ENCODE assay signal across 18 cellular contexts in the genomic region with DNA sequence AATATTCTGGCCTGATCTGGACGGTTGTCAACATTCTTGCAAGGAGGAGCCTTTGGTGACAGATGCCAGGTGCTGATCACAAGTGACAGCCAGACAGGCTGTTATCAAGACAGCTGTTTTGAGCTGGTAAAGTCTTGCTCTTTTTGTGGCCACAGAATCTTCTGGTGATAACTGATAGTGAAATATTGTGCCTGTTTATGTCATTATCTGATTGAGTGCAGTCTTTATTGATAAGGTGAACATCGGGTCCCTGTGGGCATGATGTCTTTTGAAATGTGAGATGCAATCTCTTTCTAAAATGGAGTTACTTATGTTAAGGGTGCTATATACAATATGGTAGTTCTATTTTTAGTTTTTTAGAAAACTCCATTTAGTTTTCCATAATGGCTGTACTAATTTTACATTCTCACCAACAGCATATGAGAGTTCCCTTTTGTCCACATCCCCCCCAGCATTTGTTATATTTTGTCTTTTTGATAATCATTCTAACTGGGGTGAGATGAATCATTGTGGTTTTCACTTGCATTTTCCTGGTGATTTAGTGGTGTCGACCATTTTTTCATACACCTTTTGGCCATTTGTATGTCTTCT. TPM values are rescaled to one million over a fixed set of nuclear protein-coding genes. Genes with fewer than 3 reads are reported as not detected.
DNase-seq lines count a peak whose midpoint lies in the region; ATAC-seq and TF ChIP-seq lines count a peak whose summit lies in the region.
"Had no signal": no experiment of that assay in that cellular context is flagged by ENCODE, and none has a peak within 500 bp of the region (broad histone marks: within the 10 kb centered on the region; RNA-seq: fewer than 3 reads in every experiment).

No MANE protein-coding gene starts in this region.

- H3K27ac Mint-ChIP-seq in naive thymus-derived CD4-positive, alpha-beta T cell: peak overlapping the region in 1 of 9 donors; percentile 32
- H3K27ac Mint-ChIP-seq: CD8-positive, alpha-beta T cell had no signal

- H3K36me3 Mint-ChIP-seq in naive thymus-derived CD4-positive, alpha-beta T cell: peaks cover 18 to 66% (median 54%) of the 10 kb centered on the region in 5 donors

- intact Hi-C loops in left ventricle myocardium inferior (cut with micrococcal nuclease): no loop called here
- intact Hi-C loops in naive thymus-derived CD4-positive, alpha-beta T cell (cut with micrococcal nuclease): no loop called here

- TF ChIP-seq CTCF in cardiac muscle cell (IDR thresholded peaks at IDR 0.05; ENCODE audit: low read depth, low read length): no peak
- no peak for TF ChIP-seq CTCF in left ventricle myocardium inferior (IDR thresholded peaks at IDR 0.05; ENCODE audit: borderline replicate concordance)

- H3K27me3 Mint-ChIP-seq in naive thymus-derived CD4-positive, alpha-beta T cell: no peaks in the 10 kb centered on the region
- H3K27me3 Mint-ChIP-seq: IgD-negative memory B cell had no signal

- ATAC-seq in naive thymus-derived CD4-positive, alpha-beta T cell: no peak
- no peak for ATAC-seq in HG03354 (IDR thresholded peaks at IDR 0.05; ENCODE audit: poor library complexity, severe bottlenecking, unreplicated experiment)
- ATAC-seq: CD8-positive, alpha-beta T cell; left colon had no signal

- H3K9me3 ChIP-seq in cardiac muscle cell (ENCODE audit: low read depth) (no peaks in the 10 kb centered on the region), left ventricle myocardium inferior (replicated peaks) (peaks cover 6% of the 10 kb centered on the region)
- no peaks in the 10 kb centered on the region for H3K9me3 ChIP-seq in naive thymus-derived CD4-positive, alpha-beta T cell (ENCODE audit: control insufficient read depth in 2 of 3, low read length in 3 of 3)

- POLR2A ChIA-PET in naive thymus-derived CD4-positive, alpha-beta T cell (lab: Charles Lee): no interaction called here

- no peaks in the 10 kb centered on the region for H3K27me3 ChIP-seq in cardiac muscle cell
- H3K27me3 ChIP-seq in left ventricle myocardium inferior (ENCODE audit: low read depth): no peaks in the 10 kb centered on the region
- no peaks in the 10 kb centered on the region for H3K27me3 ChIP-seq in naive thymus-derived CD4-positive, alpha-beta T cell (ENCODE audit: control insufficient read depth in 2 of 2, insufficient read depth in 2 of 2, low read length in 2 of 2)

- H3K4me3 ChIP-seq in cardiac muscle cell (no peak overlapping the region), left ventricle myocardium inferior (no peak overlapping the region)
- H3K4me3 ChIP-seq in naive thymus-derived CD4-positive, alpha-beta T cell (ENCODE audit: low read length): no peak overlapping the region
- H3K4me3 ChIP-seq: smooth muscle cell had no signal

- DNase-seq in cardiac muscle cell (ENCODE audit: low read depth in 1 of 2, low spot score in 1 of 2): peak in 1 of 2 donors; percentile 7
- DNase-seq in left ventricle myocardium inferior: no peak
- DNase-seq in RPMI7951 (ENCODE audit: low read depth): peak; percentile 58
- no peak for DNase-seq in epithelial cell of prostate (ENCODE audit: low read depth, low spot score)
- DNase-seq in naive thymus-derived CD4-positive, alpha-beta T cell: no peak
- no peak for DNase-seq in NCI-H1694 (lab: John Stamatoyannopoulos, UW)
- DNase-seq in NCI-H2107 (lab: John Stamatoyannopoulos, UW): no peak
- DNase-seq: activated naive CD4-positive, alpha-beta T cell treated with anti-CD3 and anti-CD28 coated beads, Interleukin-2, amount 50 U/mL, for 16 hours; CD8-positive, alpha-beta T cell; effector CD4-positive, alpha-beta T cell; hypothalamus; left colon; NCI-H446 treated with DMSO at 0.1 percent for 48 hours; stimulated activated naive CD4-positive, alpha-beta T cell treated with Interleukin-2 at 50 U/mL for 16 hours had no signal

- H3K4me1 Mint-ChIP-seq in naive thymus-derived CD4-positive, alpha-beta T cell: peaks cover 36 to 83% (median 70%) of the 10 kb centered on the region in 7 donors

- CTCF ChIA-PET in naive thymus-derived CD4-positive, alpha-beta T cell (lab: Charles Lee): no interaction called here

- peaks cover 0 to 12% (median 7%) of the 10 kb centered on the region in 11 donors for H3K9me3 Mint-ChIP-seq in naive thymus-derived CD4-positive, alpha-beta T cell

- H3K36me3 ChIP-seq in cardiac muscle cell: no peaks in the 10 kb centered on the region
- peaks cover 20% of the 10 kb centered on the region for H3K36me3 ChIP-seq in left ventricle myocardium inferior
- H3K36me3 ChIP-seq in naive thymus-derived CD4-positive, alpha-beta T cell (ENCODE audit: control insufficient read depth in 2 of 3, insufficient read depth in 3 of 3, low read length in 3 of 3): no peaks in the 10 kb centered on the region

- H3K4me3 Mint-ChIP-seq in naive thymus-derived CD4-positive, alpha-beta T cell: peak overlapping the region in 2 of 10 donors; percentile 4 to 11
- H3K4me3 Mint-ChIP-seq: CD8-positive, alpha-beta T cell had no signal

- H3K27ac ChIP-seq in cardiac muscle cell (peak overlapping the region; percentile 73), left ventricle myocardium inferior (replicated peaks) (no peak overlapping the region), epithelial cell of prostate (peak overlapping the region; percentile 39)
- no peak overlapping the region for H3K27ac ChIP-seq in naive thymus-derived CD4-positive, alpha-beta T cell (ENCODE audit: low read depth, low read length)
- H3K27ac ChIP-seq: VCaP had no signal

- H3K4me1 ChIP-seq in cardiac muscle cell (ENCODE audit: low read depth): peaks cover 5% of the 10 kb centered on the region
- peaks cover 19% of the 10 kb centered on the region for H3K4me1 ChIP-seq in left ventricle myocardium inferior
- H3K4me1 ChIP-seq in naive thymus-derived CD4-positive, alpha-beta T cell (ENCODE audit: control insufficient read depth in 2 of 2, insufficient read depth in 2 of 2, low read length in 2 of 2): no peaks in the 10 kb centered on the region

RNA-seq across cellular contexts. Expression of a gene that starts 10.7 kb away (rescaled TPM):
- total RNA-seq in cardiac muscle cell: 19.9 and 51.2 TPM in 2 replicates
- polyA plus RNA-seq in cardiac muscle cell: 36.6 and 46.4 TPM in 2 replicates
- total RNA-seq in left ventricle myocardium inferior: 34.7 TPM
- 17.8 and 40.0 TPM in 2 replicates for total RNA-seq in RPMI7951 (2014; rRNA removed; shearing (Covaris generic))
- total RNA-seq in naive thymus-derived CD4-positive, alpha-beta T cell: 10 to 100 TPM; 21.1 to 42.3 (median 26.4) TPM
- 10 to 100 TPM; 25.2 to 56.3 TPM for polyA plus RNA-seq in naive thymus-derived CD4-positive, alpha-beta T cell

RNA-seq across cellular contexts. Expression of a gene that starts 10.8 kb away (rescaled TPM):
- 44.9 and 49.6 TPM in 2 replicates for total RNA-seq in cardiac muscle cell
- polyA plus RNA-seq in cardiac muscle cell: 145 and 157 TPM in 2 replicates
- total RNA-seq in left ventricle myocardium inferior: 76.4 TPM
- total RNA-seq in RPMI7951 (2014; rRNA removed; shearing (Covaris generic)): 116 and 132 TPM in 2 replicates
- total RNA-seq in naive thymus-derived CD4-positive, alpha-beta T cell: 10 to 100 TPM; 21.2 to 36.7 (median 25.0) TPM
- 100 to 1,000 TPM in 1 of 2 donors, 10 to 100 TPM in 1; 98.8 to 110 TPM for polyA plus RNA-seq in naive thymus-derived CD4-positive, alpha-beta T cell

Comparison
In these comparisons a context has a peak if more than half of its experiments do, and no peak if none do; other contexts are left out.
1. H3K27ac ChIP-seq: peak in cardiac muscle cell (single experiment) and epithelial cell of prostate (single experiment); none in left ventricle myocardium inferior (single experiment) and naive thymus-derived CD4-positive, alpha-beta T cell (single experiment).